Comparison of ENCODE assay signal across 8 cellular contexts in the genomic region with DNA sequence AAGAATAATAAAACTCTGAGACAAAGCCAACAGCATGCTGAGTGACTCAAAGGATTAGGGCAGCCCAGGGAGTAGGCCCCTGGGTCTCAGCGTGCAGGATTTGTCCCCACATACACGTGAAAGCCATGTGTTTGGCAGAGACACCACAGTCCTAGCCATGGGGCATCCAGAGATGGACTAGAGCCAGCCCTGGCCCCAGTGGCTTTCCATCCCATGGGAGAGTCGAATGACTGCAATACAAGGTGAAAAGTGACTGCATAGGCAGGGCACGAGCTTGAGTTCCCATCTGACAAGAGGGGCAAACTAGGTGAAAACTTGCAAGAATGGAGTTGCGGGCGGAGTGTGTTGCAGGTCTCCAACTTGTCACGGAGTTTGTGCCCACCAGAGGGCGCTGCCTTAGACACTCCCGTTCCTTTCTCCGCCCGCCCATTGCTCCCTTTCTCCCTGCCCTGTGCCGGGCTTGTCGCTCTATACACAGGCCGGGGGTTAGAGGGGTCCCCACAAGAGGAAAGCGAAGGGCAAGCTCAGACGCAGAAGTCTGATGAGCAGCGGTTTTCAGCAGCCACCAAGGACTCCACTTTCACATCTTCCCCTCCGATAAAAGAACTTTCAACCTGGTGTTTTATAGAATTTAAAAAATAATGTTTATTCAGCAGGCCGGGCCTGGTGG. TPM values are rescaled to one million over a fixed set of nuclear protein-coding genes. Genes with fewer than 3 reads are reported as not detected.
DNase-seq lines count a peak whose midpoint lies in the region; ATAC-seq and TF ChIP-seq lines count a peak whose summit lies in the region.

No MANE protein-coding gene starts in this region.

- BruUV-seq in HCT116 (replicated peaks; lab: Mats Ljungman, UMichigan), result no TSS peak

- H2AFZ ChIP-seq in HCT116 (ENCODE audit: low read depth, low read length, poor library complexity, severe bottlenecking), result peak overlapping the region; percentile 99

- CTCF ChIA-PET in HCT116 (lab: Charles Lee), result interaction anchor here (0.6 to 3.0 kb wide), 6 partner anchors 9 to 113 kb away, joined by 3 to 45 read pairs (median 3); no protein-coding TSS in a partner anchor
- CTCF ChIA-PET in activated CD4-positive, alpha-beta T cell treated with anti-CD3 and anti-CD28 coated beads, Interleukin-2, amount 10 ng/mL, durations not matched to agents 7 days and 5 days (lab: Charles Lee), result interaction anchor here (1.1 to 2.6 kb wide), 4 partner anchors 8 to 113 kb away, joined by 3 to 10 read pairs (median 6); no protein-coding TSS in a partner anchor

- RAD21 ChIA-PET in HCT116 (lab: Charles Lee; ENCODE audit: low non-redundant PET in 1 of 2, low total read pairs in 2 of 2, uncharacterized antibody in 2 of 2, unreplicated experiment in 2 of 2), result no interaction called here

- H3K27ac Mint-ChIP-seq in activated CD4-positive, alpha-beta T cell treated with anti-CD3 and anti-CD28 coated beads, Interleukin-2, amount 10 ng/mL, durations not matched to agents 7 days and 5 days, result no peak overlapping the region

- H3K4me1 ChIP-seq in HCT116 (ENCODE audit: control insufficient read depth in 1 of 2, insufficient read depth in 2 of 2, low read length in 2 of 2) (peaks cover 0 to 3% of the 10 kb centered on the region in 2 experiments; a peak in 2 of 4 replicates), lower lobe of right lung (peaks cover 44% of the 10 kb centered on the region)

- TF ChIP-seq RAD21 in HCT116 (IDR thresholded peaks at IDR 0.05; ENCODE audit: low read depth), result peak; percentile 73

- no peaks in the 10 kb centered on the region for H3K36me3 ChIP-seq in HCT116 (ENCODE audit: control insufficient read depth in 1 of 2, insufficient read depth in 2 of 2, low read length in 2 of 2)
- H3K36me3 ChIP-seq in lower lobe of right lung, result no peaks in the 10 kb centered on the region

- no peaks in the 10 kb centered on the region for H4K20me1 ChIP-seq in HCT116 (ENCODE audit: insufficient read depth)

- H3K36me3 Mint-ChIP-seq in activated CD4-positive, alpha-beta T cell treated with anti-CD3 and anti-CD28 coated beads, Interleukin-2, amount 10 ng/mL, durations not matched to agents 7 days and 5 days (ENCODE audit: low read depth), result peaks cover 3% of the 10 kb centered on the region

- H3K9me2 ChIP-seq in HCT116 (ENCODE audit: insufficient read depth), result no peaks in the 10 kb centered on the region

- H3K27ac ChIP-seq in HCT116 (ENCODE audit: low read depth, low read length) (no peak overlapping the region), lower lobe of right lung (no peak overlapping the region)

- TF ChIP-seq CTCF in HCT116 (IDR thresholded peaks at IDR 0.05 in 2 of 3, conservative IDR thresholded peaks at IDR 0.05 in 1 of 3; ENCODE audit: borderline replicate concordance in 1 of 3, insufficient read depth in 1 of 3, low read depth in 2 of 3, low read length in 2 of 3) (peak; percentile 77 to 83 (median 82)), lower lobe of right lung (IDR thresholded peaks at IDR 0.05) (peak; percentile 80)

- ATAC-seq in HCT116, result peak; percentile 93
- peak; percentile 80 to 81 for ATAC-seq in lower lobe of right lung
- no peak for ATAC-seq in GM18511 (IDR thresholded peaks at IDR 0.05; ENCODE audit: unreplicated experiment)

- H3K4me3 ChIP-seq in HCT116 (replicated peaks in 1 of 2; ENCODE audit: low read depth in 1 of 2, low read length in 2 of 2) (no peak overlapping the region), lower lobe of right lung (peak overlapping the region; percentile 25)

- H3K79me2 ChIP-seq in HCT116 (ENCODE audit: insufficient read depth, low read length), result no peaks in the 10 kb centered on the region

- no peak overlapping the region for H3K4me3 Mint-ChIP-seq in activated CD4-positive, alpha-beta T cell treated with anti-CD3 and anti-CD28 coated beads, Interleukin-2, amount 10 ng/mL, durations not matched to agents 7 days and 5 days

- H3K4me2 ChIP-seq in HCT116 (ENCODE audit: low read length), result peak overlapping the region; percentile 68

- DNase-seq in CD1c-positive myeloid dendritic cell (ENCODE audit: extremely low spot score) (peak; percentile 79), HCT116 (ENCODE audit: low read depth, low spot score) (no peak), NCI-H748 (lab: John Stamatoyannopoulos, UW; ENCODE audit: unreplicated experiment) (peak; percentile 64), dermis microvascular lymphatic vessel endothelial cell (ENCODE audit: low read depth in 2 of 2) (peak; percentile 62 to 83), lower lobe of right lung (peak; percentile 91)
- DNase-seq in activated CD4-positive, alpha-beta T cell treated with anti-CD3 and anti-CD28 coated beads, Interleukin-2, amount 10 ng/mL, durations not matched to agents 7 days and 5 days, result peak; percentile 76
- peak; percentile 57 to 74 (median 61) for DNase-seq in stimulated activated CD4-positive, alpha-beta T cell treated with anti-CD3 and anti-CD28 coated beads, TNF-alpha, amount 100 ng/mL, for 48 hours (ENCODE audit: low read depth in 3 of 3)

- H3K4me1 Mint-ChIP-seq in activated CD4-positive, alpha-beta T cell treated with anti-CD3 and anti-CD28 coated beads, Interleukin-2, amount 10 ng/mL, durations not matched to agents 7 days and 5 days, result peaks cover 43% of the 10 kb centered on the region

- H3K9ac ChIP-seq in HCT116 (ENCODE audit: low read length), result no peak overlapping the region

- intact Hi-C loops in HCT116 (cut with micrococcal nuclease) (loop anchor here (1.0 to 5.0 kb wide), 4 partner anchors 31 to 285 kb away; a partner anchor contains a TSS), lower lobe of right lung (cut with DNase I) (no loop called here)

- H3K9me3 ChIP-seq in HCT116 (ENCODE audit: control insufficient read depth in 1 of 2, insufficient read depth in 1 of 2, low read depth in 1 of 2, low read length in 2 of 2) (no peaks in the 10 kb centered on the region), lower lobe of right lung (no peaks in the 10 kb centered on the region)

- no peaks in the 10 kb centered on the region for H3K27me3 Mint-ChIP-seq in activated CD4-positive, alpha-beta T cell treated with anti-CD3 and anti-CD28 coated beads, Interleukin-2, amount 10 ng/mL, durations not matched to agents 7 days and 5 days

- POLR2A ChIA-PET in HCT116 (lab: Charles Lee), result no interaction called here
- POLR2A ChIA-PET in activated CD4-positive, alpha-beta T cell treated with anti-CD3 and anti-CD28 coated beads, Interleukin-2, amount 10 ng/mL, durations not matched to agents 7 days and 5 days (lab: Charles Lee), result no interaction called here

- no peaks in the 10 kb centered on the region for H3K27me3 ChIP-seq in HCT116 (ENCODE audit: insufficient read depth, low read length)
- H3K27me3 ChIP-seq in lower lobe of right lung (ENCODE audit: low read depth), result no peaks in the 10 kb centered on the region

- no peak for TF ChIP-seq POLR2A in HCT116 (IDR thresholded peaks at IDR 0.05; ENCODE audit: borderline replicate concordance, extremely low read depth, insufficient read depth, insufficient read length)

- no peaks in the 10 kb centered on the region for H3K9me3 Mint-ChIP-seq in activated CD4-positive, alpha-beta T cell treated with anti-CD3 and anti-CD28 coated beads, Interleukin-2, amount 10 ng/mL, durations not matched to agents 7 days and 5 days

TF ChIP-seq in HCT116, 20 proteins besides CTCF, POLR2A, EP300 and RAD21:
- TF ChIP-seq POLR2AphosphoS5 (IDR thresholded peaks at IDR 0.05; ENCODE audit: low read depth, low read length), result peak; percentile 24; the same call in 1 of the 2 replicates
- peak; percentile 41; the same call in 1 of the 2 replicates for TF ChIP-seq CBX3 (IDR thresholded peaks at IDR 0.05; ENCODE audit: low read depth)
- TF ChIP-seq CEBPB (IDR thresholded peaks at IDR 0.05; ENCODE audit: low read depth), result no peak
- TF ChIP-seq EGR1 (IDR thresholded peaks at IDR 0.05; ENCODE audit: low read depth), result no peak

RNA-seq across cellular contexts. Expression of a gene that starts 24.2 kb away (rescaled TPM):
- total RNA-seq in HCT116 (2021; ENCODE audit: unreplicated experiment), result 21.9 TPM
- 21.1 and 25.4 TPM in 2 replicates for polyA plus RNA-seq in HCT116 (2012)
- total RNA-seq in activated CD4-positive, alpha-beta T cell treated with anti-CD3 and anti-CD28 coated beads, Interleukin-2, amount 10 ng/mL, durations not matched to agents 7 days and 5 days, result 1 to 10 TPM in 1 of 2 experiments, under 1 TPM in 1; 0.99 to 1.3 TPM
- total RNA-seq in dermis microvascular lymphatic vessel endothelial cell, result 3.0 and 5.9 TPM in 2 replicates
- total RNA-seq in lower lobe of right lung, result 16.3 TPM

RNA-seq across cellular contexts. Expression of a gene that starts 53.4 kb away (rescaled TPM):
- total RNA-seq in HCT116 (2021; ENCODE audit: unreplicated experiment) (19.1 TPM), dermis microvascular lymphatic vessel endothelial cell (20.0 and 20.2 TPM in 2 replicates), lower lobe of right lung (67.2 TPM)
- polyA plus RNA-seq in HCT116 (2012), result 7.1 and 8.1 TPM in 2 replicates
- 10 to 100 TPM; 10.7 to 12.5 TPM for total RNA-seq in activated CD4-positive, alpha-beta T cell treated with anti-CD3 and anti-CD28 coated beads, Interleukin-2, amount 10 ng/mL, durations not matched to agents 7 days and 5 days
